In genomic region chr18:55579471-55579870, GRCh38 we compare ENCODE assay signal across 18 cellular contexts. TPM values are rescaled to one million over a fixed set of nuclear protein-coding genes. Genes with fewer than 3 reads are reported as not detected.
A peak's percentile ranks its signal among the peaks of the same experiment; 100 is the strongest.
DNase-seq lines count a peak whose midpoint lies in the region; ATAC-seq, FAIRE-seq and TF ChIP-seq lines count a peak whose summit lies in the region.
"Had no signal": no experiment of that assay in that cellular context is flagged by ENCODE, and none has a peak within 500 bp of the region (broad histone marks: within the 10 kb centered on the region; RNA-seq: fewer than 3 reads in every experiment).

No MANE protein-coding gene starts in this region.

- H3K27ac ChIP-seq in left ventricle myocardium inferior (replicated peaks) (peak overlapping the region; percentile 40), K562 (ENCODE audit: extremely low read depth, low read depth, low read length) (no peak overlapping the region), hepatocyte (peak overlapping the region; percentile 13), foreskin keratinocyte (no peak overlapping the region)

- H3K9me1 ChIP-seq in K562 (ENCODE audit: control insufficient read depth, insufficient read depth, low read length) = no peaks in the 10 kb centered on the region

- intact Hi-C loops in left ventricle myocardium inferior (cut with micrococcal nuclease) = no loop called here
- intact Hi-C loops in Right ventricle myocardium inferior (cut with DNase I) = no loop called here
- intact Hi-C loops in K562 (cut with micrococcal nuclease) = no loop called here

- H4K20me1 ChIP-seq in K562 (replicated peaks; ENCODE audit: control insufficient read depth, insufficient read depth, low read length) = no peaks in the 10 kb centered on the region
- no peaks in the 10 kb centered on the region for H4K20me1 ChIP-seq in hepatocyte (ENCODE audit: insufficient read depth, poor library complexity, severe bottlenecking)

- in situ Hi-C loops in K562 (cut with MboI) = no loop called here

- H3K9me2 ChIP-seq in hepatocyte (replicated peaks; ENCODE audit: insufficient read depth) = no peaks in the 10 kb centered on the region

- H3K36me3 ChIP-seq in left ventricle myocardium inferior (no peaks in the 10 kb centered on the region), K562 (ENCODE audit: control insufficient read depth, insufficient read depth, low read length) (peaks cover 7% of the 10 kb centered on the region; the same call in 1 of the 3 replicates), hepatocyte (replicated peaks; ENCODE audit: insufficient read depth, low read depth) (no peaks in the 10 kb centered on the region)

- TF ChIP-seq EP300 in K562 (IDR thresholded peaks at IDR 0.05; ENCODE audit: low read length) = no peak

- H2AFZ ChIP-seq in K562 (ENCODE audit: low read depth, low read length) (no peak overlapping the region), hepatocyte (no peak overlapping the region)

- H3K4me1 ChIP-seq in left ventricle myocardium inferior (peaks cover 54% of the 10 kb centered on the region), K562 (replicated peaks in 1 of 2; ENCODE audit: control insufficient read depth in 2 of 2, insufficient read depth in 2 of 2, low read length in 2 of 2) (no peaks in the 10 kb centered on the region; a peak in 1 of 5 replicates), hepatocyte (ENCODE audit: insufficient read depth) (peaks cover 11% of the 10 kb centered on the region), foreskin keratinocyte (no peaks in the 10 kb centered on the region)

- no peak overlapping the region for H3K4me2 ChIP-seq in K562 (ENCODE audit: insufficient read depth, low read length)
- H3K4me2 ChIP-seq in hepatocyte = peak overlapping the region; percentile 45

- POLR2A ChIA-PET in K562 (lab: Yijun Ruan, JAX) = no interaction called here

- no peak for ATAC-seq in Right ventricle myocardium inferior
- no peak for ATAC-seq in K562
- no peak for ATAC-seq in GM19463 (IDR thresholded peaks at IDR 0.05; ENCODE audit: unreplicated experiment)
- no peak for ATAC-seq in foreskin keratinocyte
- ATAC-seq: esophagus mucosa, mucosa of descending colon, PC-3 had no signal

- H3K79me2 ChIP-seq in K562 (ENCODE audit: control insufficient read depth, insufficient read depth, low read length) (peaks cover 5% of the 10 kb centered on the region; the same call in 1 of the 3 replicates), hepatocyte (peaks cover 67% of the 10 kb centered on the region)

- no peak for TF ChIP-seq RAD21 in K562 (CRISPR knock-in tag; conservative IDR thresholded peaks at IDR 0.05 in 1 of 2, IDR thresholded peaks at IDR 0.05 in 1 of 2)

- WGBS in K562 (ENCODE audit: insufficient coverage, low coverage, missing lambda C conversion rate) = 34% methylated on average over 2 of the region's 2 CpGs
- 22% methylated on average over 2 of the region's 2 CpGs for WGBS in hepatocyte (ENCODE audit: low lambda C conversion rate, missing lambda C conversion rate)

- no peak overlapping the region for H3K9ac ChIP-seq in K562 (ENCODE audit: insufficient read depth in 1 of 2, low read depth in 2 of 2, low read length in 2 of 2)

- CTCF ChIA-PET in K562 (lab: Yijun Ruan, JAX; ENCODE audit: low intra/inter-chr PET ratio) = no interaction called here

- H3K27me3 ChIP-seq in left ventricle myocardium inferior (ENCODE audit: low read depth) (no peaks in the 10 kb centered on the region), K562 (ENCODE audit: control insufficient read depth in 2 of 2, insufficient read depth in 2 of 2, low read length in 2 of 2) (no peaks in the 10 kb centered on the region), hepatocyte (no peaks in the 10 kb centered on the region), foreskin keratinocyte (no peaks in the 10 kb centered on the region)

- no peaks in the 10 kb centered on the region for H3K9me3 ChIP-seq in left ventricle myocardium inferior (replicated peaks)
- no peaks in the 10 kb centered on the region for H3K9me3 ChIP-seq in K562 (replicated peaks; ENCODE audit: control insufficient read depth, insufficient read depth, low read depth, low read length)
- H3K9me3 ChIP-seq in hepatocyte (ENCODE audit: low read depth) = no peaks in the 10 kb centered on the region
- H3K9me3 ChIP-seq: mucosa of descending colon had no signal

- no peak for DNase-seq in left ventricle myocardium inferior
- DNase-seq in Right ventricle myocardium inferior (ENCODE audit: missing footprints) = no peak
- DNase-seq in K562 (ENCODE audit: extremely low read depth in 1 of 4, low spot score in 3 of 4) = no peak
- no peak for DNase-seq in hepatocyte (ENCODE audit: low spot score)
- no peak for DNase-seq in foreskin keratinocyte
- no peak for DNase-seq in midbrain (lab: John Stamatoyannopoulos, UW)
- no peak for DNase-seq in activated CD4-positive, alpha-beta T cell treated with anti-CD3 and anti-CD28 coated beads for 1 hour
- DNase-seq: activated CD4-positive, alpha-beta T cell treated with anti-CD3 and anti-CD28 coated beads, Interleukin-2, amount 50 U/mL, for 4 hours; activated gamma-delta T cell treated with Interleukin-2 at 50 U/mL for 16 hours; amygdala; caudate nucleus; head of caudate nucleus; mucosa of descending colon; NCI-H774; PC-3; stimulated activated CD4-positive, alpha-beta T cell treated with anti-CD3 and anti-CD28 coated beads, Interleukin-12 subunit alpha, Interleukin-12 subunit beta, amount 100 ng/mL, for 4 hours had no signal

- FAIRE-seq in K562 (lab: Jason Lieb, UNC) = no peak

- TF ChIP-seq CTCF in left ventricle myocardium inferior (IDR thresholded peaks at IDR 0.05; ENCODE audit: borderline replicate concordance) (no peak), K562 (IDR thresholded peaks at IDR 0.05 in 2 of 3, conservative IDR thresholded peaks at IDR 0.05 in 1 of 3; ENCODE audit: insufficient read depth in 2 of 3, low read depth in 1 of 3, low read length in 3 of 3) (no peak), hepatocyte (IDR thresholded peaks at IDR 0.05; ENCODE audit: poor library complexity) (no peak), foreskin keratinocyte (conservative IDR thresholded peaks at IDR 0.05) (no peak)

- BruUV-seq in K562 (replicated peaks; lab: Mats Ljungman, UMichigan) = no TSS peak

- TF ChIP-seq POLR2A in K562 (conservative IDR thresholded peaks at IDR 0.05) = no peak

- H3K4me3 ChIP-seq in left ventricle myocardium inferior = no peak overlapping the region
- H3K4me3 ChIP-seq in K562 = no peak overlapping the region
- no peak overlapping the region for H3K4me3 ChIP-seq in hepatocyte
- H3K4me3 ChIP-seq: mucosa of descending colon had no signal

TF ChIP-seq in K562, 482 proteins besides CTCF, POLR2A, EP300 and RAD21 (continues in another document):
- TF ChIP-seq AFF4 (CRISPR knock-in tag; IDR thresholded peaks at IDR 0.05) = no peak

RNA-seq across cellular contexts. Expression of gene TCF4, which starts 8.5 kb away (rescaled TPM):
- total RNA-seq in left ventricle myocardium inferior (58.9 TPM), Right ventricle myocardium inferior (57.8 TPM), K562 (2014; rRNA removed) (10.7 and 14.3 TPM in 2 replicates), K562 (2014; rRNA removed; fragmentation: Illumina TruSeq; extraction: Trizol) (19.4 and 21.8 TPM in 2 replicates), K562 (2015; rRNA removed; fragmentation: Illumina TruSeq; extraction: Trizol) (17.8 and 18.2 TPM in 2 replicates), K562 (2021) (22.9 and 24.7 TPM in 2 replicates), hepatocyte (57.8 and 65.2 TPM in 2 replicates), foreskin keratinocyte (7.3 and 7.5 TPM in 2 replicates)
- total RNA-seq in K562 (2011; cell fraction: chromatin; rRNA removed; ENCODE audit: low replicate concordance) = 45.5 and 85.0 TPM in 2 replicates
- 14.8 and 17.6 TPM in 2 replicates for total RNA-seq in K562 (2011; cell fraction: nucleolus; rRNA removed)
- 40.0 and 62.5 TPM in 2 replicates for total RNA-seq in K562 (2011; cell fraction: nucleoplasm; rRNA removed)
- polyA plus RNA-seq in K562 (2011; rRNA removed) (19.2 and 19.4 TPM in 2 replicates), K562 (2014; fragmentation: Illumina TruSeq; extraction: Trizol) (10.8 and 15.2 TPM in 2 replicates), K562 (2014; fragmentation: Nextera tagmentation; extraction: Ambion mirVana) (10 to 100 TPM in 1 of 2 experiments, 1 to 10 TPM in 1; 4.8 to 10.0 TPM), K562 (2014; rRNA removed) (8.4 and 8.6 TPM in 2 replicates), hepatocyte (40.5 and 42.4 TPM in 2 replicates), foreskin keratinocyte (0.88 and 1.1 TPM in 2 replicates)
- 12.0 and 16.7 TPM in 2 replicates for polyA plus RNA-seq in K562 (2011; cell fraction: cytosol; rRNA removed)
- 25.4 and 32.0 TPM in 2 replicates for polyA plus RNA-seq in K562 (2011; cell fraction: nucleus; rRNA removed)
- polyA plus RNA-seq in K562 (2012) = 10.3 and 11.8 TPM in 2 replicates
- 53.3 and 60.8 TPM in 2 replicates for polyA minus RNA-seq in K562 (2011; rRNA and poly(A)+ RNA removed)
- polyA minus RNA-seq in K562 (2011; cell fraction: cytosol; rRNA and poly(A)+ RNA removed) = 13.0 and 18.2 TPM in 2 replicates
- polyA minus RNA-seq in K562 (2011; cell fraction: nucleus; rRNA and poly(A)+ RNA removed) = 39.3 and 82.2 TPM in 2 replicates

Comparison
In these comparisons a context has a peak if more than half of its experiments do, and no peak if none do; other contexts are left out.
1. H3K27ac ChIP-seq: peak in left ventricle myocardium inferior (single experiment) and hepatocyte (single experiment); none in K562 (single experiment) and foreskin keratinocyte (single experiment).